24 cellular contexts compared by ENCODE assay signal in the genomic region with DNA sequence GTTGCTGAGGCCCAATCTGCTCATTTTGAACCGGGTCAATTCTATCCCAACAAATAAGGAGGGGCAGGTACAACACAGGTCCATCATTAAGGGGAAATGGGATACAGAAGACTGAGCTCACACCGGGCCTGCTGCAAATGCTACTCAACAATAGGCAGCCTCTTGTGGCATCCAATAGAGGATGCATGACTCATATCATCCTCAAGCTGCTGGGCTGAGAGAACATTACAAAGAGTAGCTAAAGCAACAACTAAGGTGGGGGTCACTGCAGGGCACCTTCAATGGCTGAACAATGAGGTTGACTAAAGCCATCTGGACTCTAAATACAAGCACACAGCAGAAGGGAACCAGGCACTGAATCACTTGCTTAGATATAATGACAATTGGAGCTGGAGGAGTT.
A peak's percentile ranks its signal among the peaks of the same experiment; 100 is the strongest.
DNase-seq lines count a peak whose midpoint lies in the region; ATAC-seq and TF ChIP-seq lines count a peak whose summit lies in the region.
"Had no signal": no experiment of that assay in that cellular context is flagged by ENCODE, and none has a peak within 500 bp of the region (broad histone marks: within the 10 kb centered on the region; RNA-seq: fewer than 3 reads in every experiment).

No MANE protein-coding gene starts in this region.

- H3K36me3 Mint-ChIP-seq in stimulated activated memory B cell treated with anti-CD40 and anti-IgM and Interleukin-4, amounts not matched to agents 10 μg/mL and 1 μg/mL and 100 μg/mL, for 72 hours: no peaks in the 10 kb centered on the region
- H3K36me3 Mint-ChIP-seq: immature natural killer cell had no signal

- no peak overlapping the region for H3K27ac Mint-ChIP-seq in stimulated activated memory B cell treated with anti-CD40 and anti-IgM and Interleukin-4, amounts not matched to agents 10 μg/mL and 1 μg/mL and 100 μg/mL, for 72 hours
- H3K27ac Mint-ChIP-seq: activated CD4-positive, alpha-beta T cell treated with anti-CD3 and anti-CD28 coated beads, Interleukin-2, amount 10 ng/mL, durations not matched to agents 7 days and 5 days; activated T-helper 2 cell treated with anti-CD3 and anti-CD28 coated beads, Interferon-gamma antibody, Interleukin-2, Interleukin-4, amounts not matched to agents 10 μg/mL and 5 μg/mL and 100 μg/mL, durations not matched to agents 14 hours and 24 hours and 36 hours; B cell; immature natural killer cell had no signal

- H3K9me3 Mint-ChIP-seq in stimulated activated memory B cell treated with anti-CD40 and anti-IgM and Interleukin-4, amounts not matched to agents 10 μg/mL and 1 μg/mL and 100 μg/mL, for 72 hours: no peaks in the 10 kb centered on the region
- H3K9me3 Mint-ChIP-seq: activated CD4-positive, alpha-beta T cell treated with anti-CD3 and anti-CD28 coated beads, Interleukin-2, amount 10 ng/mL, durations not matched to agents 7 days and 5 days; activated T-helper 2 cell treated with anti-CD3 and anti-CD28 coated beads, Interferon-gamma antibody, Interleukin-2, Interleukin-4, amounts not matched to agents 10 μg/mL and 5 μg/mL and 100 μg/mL, durations not matched to agents 14 hours and 24 hours and 36 hours had no signal

- H3K4me3 ChIP-seq in fibroblast of mammary gland (ENCODE audit: control insufficient read depth, low read depth, low read length): no peak overlapping the region
- H3K4me3 ChIP-seq: heart right ventricle, right atrium auricular region had no signal

- peak; percentile 39 for ATAC-seq in stimulated activated memory B cell treated with anti-CD40 and anti-IgM and Interleukin-4, amounts not matched to agents 10 μg/mL and 1 μg/mL and 100 μg/mL, for 72 hours
- no peak for ATAC-seq in HG02981 (IDR thresholded peaks at IDR 0.05; ENCODE audit: unreplicated experiment)
- ATAC-seq: heart right ventricle had no signal

- H3K27me3 Mint-ChIP-seq in stimulated activated memory B cell treated with anti-CD40 and anti-IgM and Interleukin-4, amounts not matched to agents 10 μg/mL and 1 μg/mL and 100 μg/mL, for 72 hours: peaks cover 12% of the 10 kb centered on the region

- no peak overlapping the region for H3K4me3 Mint-ChIP-seq in stimulated activated memory B cell treated with anti-CD40 and anti-IgM and Interleukin-4, amounts not matched to agents 10 μg/mL and 1 μg/mL and 100 μg/mL, for 72 hours
- H3K4me3 Mint-ChIP-seq: activated CD4-positive, alpha-beta T cell treated with anti-CD3 and anti-CD28 coated beads, Interleukin-2, amount 10 ng/mL, durations not matched to agents 7 days and 5 days; B cell; immature natural killer cell had no signal

- DNase-seq in NCI-H2029 (lab: John Stamatoyannopoulos, UW) (peak; percentile 7), NCI-H2029 treated with DMSO at 0.1 percent for 48 hours (lab: John Stamatoyannopoulos, UW) (no peak), NCI-H226 (peak; percentile 3), fibroblast of mammary gland (ENCODE audit: low read depth) (peak; percentile 6), cerebellum (ENCODE audit: low spot score) (no peak)
- no peak for DNase-seq in activated effector memory CD4-positive, alpha-beta T cell treated with Interleukin-2 at 50 U/mL for 16 hours
- DNase-seq: activated CD4-positive, alpha-beta T cell treated with anti-CD3 and anti-CD28 coated beads, Interleukin-2, amount 10 ng/mL, durations not matched to agents 7 days and 5 days; COR-L47; cortex of kidney; GOT3; heart right ventricle; immature natural killer cell; NCI-H1048; NCI-H2081 treated with DMSO at 0.1 percent for 48 hours; NCI-H526 treated with DMSO at 0.1 percent for 48 hours; occipital lobe; Right ventricle myocardium superior; stimulated activated CD8-positive, alpha-beta memory T cell treated with anti-CD3 and anti-CD28 coated beads, Interleukin-4, amount 100 ng/mL, for 48 hours; substantia nigra had no signal

- H3K4me1 Mint-ChIP-seq in stimulated activated memory B cell treated with anti-CD40 and anti-IgM and Interleukin-4, amounts not matched to agents 10 μg/mL and 1 μg/mL and 100 μg/mL, for 72 hours: peaks cover 12% of the 10 kb centered on the region
- H3K4me1 Mint-ChIP-seq: activated CD4-positive, alpha-beta T cell treated with anti-CD3 and anti-CD28 coated beads, Interleukin-2, amount 10 ng/mL, durations not matched to agents 7 days and 5 days; immature natural killer cell had no signal

- no peak for TF ChIP-seq CTCF in fibroblast of mammary gland (conservative IDR thresholded peaks at IDR 0.05; ENCODE audit: control insufficient read depth, insufficient read depth, low read depth, low read length)

Comparison
In these comparisons a context has a peak if more than half of its experiments do, and no peak if none do; other contexts are left out.
1. DNase-seq: peak in NCI-H2029 (single experiment), NCI-H226 (single experiment) and fibroblast of mammary gland (single experiment); none in NCI-H2029 treated with DMSO at 0.1 percent for 48 hours (single experiment), activated effector memory CD4-positive, alpha-beta T cell treated with Interleukin-2 at 50 U/mL for 16 hours (single experiment) and cerebellum (single experiment).